In genomic region chr9:91208837-91209236, GRCh38 we compare ENCODE assay signal across 11 cellular contexts.
DNase-seq lines count a peak whose midpoint lies in the region; ATAC-seq lines count a peak whose summit lies in the region.
"Had no signal": no experiment of that assay in that cellular context is flagged by ENCODE, and none has a peak within 500 bp of the region (broad histone marks: within the 10 kb centered on the region; RNA-seq: fewer than 3 reads in every experiment).

No MANE protein-coding gene starts in this region.

- no peaks in the 10 kb centered on the region for H3K27me3 Mint-ChIP-seq in activated naive CD8-positive, alpha-beta T cell treated with anti-CD3 and anti-CD28 coated beads, Interleukin-2, amount 50 U/mL, for 24 hours

- H3K27me3 ChIP-seq in muscle layer of duodenum (ENCODE audit: low read depth, low read length), result no peaks in the 10 kb centered on the region
- H3K27me3 ChIP-seq: neutrophil had no signal

- H3K9me3 Mint-ChIP-seq in activated naive CD8-positive, alpha-beta T cell treated with anti-CD3 and anti-CD28 coated beads, Interleukin-2, amount 50 U/mL, for 24 hours, result peaks cover 19% of the 10 kb centered on the region

- DNase-seq in Ammon's horn (ENCODE audit: low spot score), result peak; percentile 50
- no peak for DNase-seq in activated naive CD8-positive, alpha-beta T cell treated with anti-CD3 and anti-CD28 coated beads, Interleukin-2, amount 50 U/mL, for 24 hours
- no peak for DNase-seq in HK-2 (ENCODE audit: unreplicated experiment)
- DNase-seq in DMS 273 treated with DMSO at 0.1 percent for 48 hours (lab: John Stamatoyannopoulos, UW), result no peak
- DNase-seq: NCI-H2081, SIG-M5 had no signal

- H3K27ac Mint-ChIP-seq in activated naive CD8-positive, alpha-beta T cell treated with anti-CD3 and anti-CD28 coated beads, Interleukin-2, amount 50 U/mL, for 24 hours, result peak overlapping the region; percentile 94

- H3K36me3 Mint-ChIP-seq in activated naive CD8-positive, alpha-beta T cell treated with anti-CD3 and anti-CD28 coated beads, Interleukin-2, amount 50 U/mL, for 24 hours (ENCODE audit: low read depth), result peaks cover 35% of the 10 kb centered on the region

- no peak overlapping the region for H3K4me3 ChIP-seq in muscle layer of duodenum (ENCODE audit: low read depth in 1 of 2, low read length in 2 of 2)

- peak; percentile 5 for ATAC-seq in HG02798 (IDR thresholded peaks at IDR 0.05; ENCODE audit: poor library complexity, unreplicated experiment)
- no peak for ATAC-seq in activated naive CD8-positive, alpha-beta T cell treated with anti-CD3 and anti-CD28 coated beads, Interleukin-2, amount 50 U/mL, for 24 hours
- ATAC-seq in GM18861 (IDR thresholded peaks at IDR 0.05; ENCODE audit: unreplicated experiment), result no peak
- no peak for ATAC-seq in HG02852 (IDR thresholded peaks at IDR 0.05; ENCODE audit: unreplicated experiment)

- no peaks in the 10 kb centered on the region for H3K36me3 ChIP-seq in muscle layer of duodenum (ENCODE audit: control insufficient read depth in 1 of 2, insufficient read depth in 2 of 2, low read length in 2 of 2)
- H3K36me3 ChIP-seq: neutrophil had no signal

- peaks cover 4 to 16% of the 10 kb centered on the region in 2 donors for H3K4me1 ChIP-seq in muscle layer of duodenum (ENCODE audit: control insufficient read depth in 1 of 2, insufficient read depth in 2 of 2, low read length in 2 of 2)

- no peak overlapping the region for H3K4me3 Mint-ChIP-seq in activated naive CD8-positive, alpha-beta T cell treated with anti-CD3 and anti-CD28 coated beads, Interleukin-2, amount 50 U/mL, for 24 hours

- H3K9me3 ChIP-seq in muscle layer of duodenum (ENCODE audit: control insufficient read depth in 1 of 2, low read length in 2 of 2), result no peaks in the 10 kb centered on the region
- H3K9me3 ChIP-seq: neutrophil had no signal

- H3K27ac ChIP-seq in muscle layer of duodenum (ENCODE audit: low read length), result peak overlapping the region; percentile 58

- H3K4me1 Mint-ChIP-seq in activated naive CD8-positive, alpha-beta T cell treated with anti-CD3 and anti-CD28 coated beads, Interleukin-2, amount 50 U/mL, for 24 hours, result peaks cover 79% of the 10 kb centered on the region
